Comparison of ENCODE assay signal across 23 cellular contexts in the genomic region with DNA sequence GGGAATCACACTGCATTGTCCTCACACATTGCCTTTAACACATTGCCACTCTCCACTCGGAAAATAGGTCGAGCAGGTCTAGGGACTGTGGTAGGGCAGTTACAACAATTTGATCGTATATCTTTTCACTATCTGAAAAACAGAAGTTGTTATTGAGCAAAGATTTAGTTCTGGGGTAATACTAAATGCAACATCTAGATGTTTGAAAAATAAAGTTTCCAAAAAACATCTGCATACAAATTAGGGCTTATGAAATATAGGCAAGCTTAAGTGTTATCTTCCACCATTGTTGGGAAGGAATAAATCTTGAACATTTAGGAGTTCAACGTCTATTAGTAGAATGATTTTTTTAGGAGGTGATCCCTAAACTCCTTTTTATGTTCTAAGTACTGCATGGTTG. TPM values are rescaled to one million over a fixed set of nuclear protein-coding genes. Genes with fewer than 3 reads are reported as not detected.
DNase-seq lines count a peak whose midpoint lies in the region; ATAC-seq and TF ChIP-seq lines count a peak whose summit lies in the region.
"Had no signal": no experiment of that assay in that cellular context is flagged by ENCODE, and none has a peak within 500 bp of the region (broad histone marks: within the 10 kb centered on the region; RNA-seq: fewer than 3 reads in every experiment).

No MANE protein-coding gene starts in this region.

- ATAC-seq in right cardiac atrium: no peak
- no peak for ATAC-seq in WTC11
- no peak for ATAC-seq in GM18502 (IDR thresholded peaks at IDR 0.05; ENCODE audit: poor library complexity, unreplicated experiment)
- ATAC-seq: activated CD8-positive, alpha-beta T cell treated with anti-CD3 and anti-CD28 coated beads for 36 hours had no signal

- H3K9ac ChIP-seq in mesenchymal stem cell (ENCODE audit: low read length): no peak overlapping the region

- H3K4me1 Mint-ChIP-seq in WTC11: peaks cover 40% of the 10 kb centered on the region

- no peaks in the 10 kb centered on the region for H3K9me3 Mint-ChIP-seq in WTC11
- H3K9me3 Mint-ChIP-seq: activated CD8-positive, alpha-beta T cell treated with anti-CD3 and anti-CD28 coated beads for 36 hours; T-helper 1 cell treated with Interleukin-12 subunit alpha and Interleukin-12 subunit beta and Interleukin-4 antibody, amounts not matched to agents 30 μg/mL and 1 μg/mL, for 36 hours had no signal

- no peak overlapping the region for H4K91ac ChIP-seq in mesenchymal stem cell (ENCODE audit: low read length)

- H3K4me2 ChIP-seq in mesenchymal stem cell (ENCODE audit: low read length, poor library complexity, severe bottlenecking): no peak overlapping the region

- H3K27me3 ChIP-seq in left ventricle myocardium inferior (ENCODE audit: low read depth): peaks cover 96% of the 10 kb centered on the region
- H3K27me3 ChIP-seq in right cardiac atrium (ENCODE audit: control insufficient read depth, insufficient read depth): no peaks in the 10 kb centered on the region
- peaks cover 58 to 68% of the 10 kb centered on the region in 2 experiments for H3K27me3 ChIP-seq in mesenchymal stem cell (ENCODE audit: control insufficient read depth in 1 of 2, insufficient read depth in 1 of 2, low read length in 2 of 2)

- no peak overlapping the region for H3K18ac ChIP-seq in mesenchymal stem cell (ENCODE audit: low read depth in 1 of 2, low read length in 2 of 2)

- no peaks in the 10 kb centered on the region for H3K9me3 ChIP-seq in left ventricle myocardium inferior (replicated peaks)
- no peaks in the 10 kb centered on the region for H3K9me3 ChIP-seq in right cardiac atrium (ENCODE audit: control insufficient read depth, low read length)
- H3K9me3 ChIP-seq in iPS-18c (ENCODE audit: control insufficient read depth, insufficient read depth, low read length): no peaks in the 10 kb centered on the region
- H3K9me3 ChIP-seq in mesenchymal stem cell (ENCODE audit: control insufficient read depth, low read length): no peaks in the 10 kb centered on the region
- H3K9me3 ChIP-seq: neutrophil, Peyer's patch, SJCRH30, thoracic aorta had no signal

- no peak overlapping the region for H3K14ac ChIP-seq in mesenchymal stem cell (ENCODE audit: low read length in 2 of 2)

- peak overlapping the region; percentile 69 for H3K4me3 Mint-ChIP-seq in WTC11
- H3K4me3 Mint-ChIP-seq: activated CD8-positive, alpha-beta T cell treated with anti-CD3 and anti-CD28 coated beads for 36 hours; T-helper 1 cell treated with Interleukin-12 subunit alpha and Interleukin-12 subunit beta and Interleukin-4 antibody, amounts not matched to agents 30 μg/mL and 1 μg/mL, for 36 hours had no signal

- H2BK15ac ChIP-seq in mesenchymal stem cell (ENCODE audit: low read depth, poor library complexity, severe bottlenecking): no peak overlapping the region

- no peak overlapping the region for H2AFZ ChIP-seq in mesenchymal stem cell (ENCODE audit: low read depth, low read length)

- POLR2A ChIA-PET in WTC11 (lab: Charles Lee): interaction anchor here (0.9 kb wide), 1 partner anchor 36 kb away, joined by 5 read pairs; the partner anchor contains the start of gene UGGT2

- no peak overlapping the region for H3K4ac ChIP-seq in mesenchymal stem cell (ENCODE audit: low read depth in 1 of 2, low read length in 2 of 2)

- no peaks in the 10 kb centered on the region for H3K79me1 ChIP-seq in mesenchymal stem cell (replicated peaks; ENCODE audit: low read length, poor library complexity, severe bottlenecking)

- no peak overlapping the region for H4K8ac ChIP-seq in mesenchymal stem cell (ENCODE audit: low read length)

- H3K36me3 Mint-ChIP-seq in WTC11: no peaks in the 10 kb centered on the region

- WGBS in right cardiac atrium: 61% methylated on average over 4 of the region's 4 CpGs
- WGBS in mesenchymal stem cell: 81% methylated on average over 1 of the region's 4 CpGs

- H2AK5ac ChIP-seq in mesenchymal stem cell (ENCODE audit: low read length, severe bottlenecking): no peak overlapping the region

- no peak overlapping the region for H3K27ac ChIP-seq in left ventricle myocardium inferior (replicated peaks)
- H3K27ac ChIP-seq in right cardiac atrium (ENCODE audit: low read length): no peak overlapping the region
- H3K27ac ChIP-seq in mesenchymal stem cell (ENCODE audit: low read length, poor library complexity, severe bottlenecking): no peak overlapping the region
- H3K27ac ChIP-seq: C4-2B, neutrophil, Peyer's patch, SJCRH30, thoracic aorta had no signal

- H2BK120ac ChIP-seq in mesenchymal stem cell (ENCODE audit: low read depth, low read length): no peak overlapping the region

- no peak overlapping the region for H2BK12ac ChIP-seq in mesenchymal stem cell (ENCODE audit: low read length in 2 of 2)

- TF ChIP-seq CTCF in left ventricle myocardium inferior (IDR thresholded peaks at IDR 0.05; ENCODE audit: borderline replicate concordance) (no peak), WTC11 (IDR thresholded peaks at IDR 0.05) (no peak), retinal pigment epithelial cell (conservative IDR thresholded peaks at IDR 0.05; ENCODE audit: low read depth, low read length) (no peak)

- H3K4me3 ChIP-seq in left ventricle myocardium inferior (peak overlapping the region; percentile 66), right cardiac atrium (ENCODE audit: low read length) (no peak overlapping the region), iPS-18c (ENCODE audit: insufficient read depth, low read depth, low read length) (peak overlapping the region; percentile 53; the same call in 1 of the 2 replicates), retinal pigment epithelial cell (ENCODE audit: low read length) (peak overlapping the region; percentile 52), mesenchymal stem cell (ENCODE audit: insufficient read depth in 1 of 2, low read depth in 1 of 2, low read length in 2 of 2) (no peak overlapping the region)

- H3K4me1 ChIP-seq in left ventricle myocardium inferior (peaks cover 18% of the 10 kb centered on the region), right cardiac atrium (ENCODE audit: control insufficient read depth, insufficient read depth, low read length) (peaks cover 3% of the 10 kb centered on the region), mesenchymal stem cell (ENCODE audit: control insufficient read depth, insufficient read depth, low read depth, low read length) (peaks cover 17% of the 10 kb centered on the region)
- H3K4me1 ChIP-seq: SJCRH30 had no signal

- intact Hi-C loops in left ventricle myocardium inferior (cut with micrococcal nuclease) (no loop called here), right cardiac atrium (cut with DNase I) (no loop called here)

- H2BK5ac ChIP-seq in mesenchymal stem cell (ENCODE audit: low read depth, low read length, poor library complexity, severe bottlenecking): no peak overlapping the region

- no peaks in the 10 kb centered on the region for H3K36me3 ChIP-seq in left ventricle myocardium inferior
- no peaks in the 10 kb centered on the region for H3K36me3 ChIP-seq in mesenchymal stem cell (ENCODE audit: control insufficient read depth in 1 of 2, insufficient read depth in 2 of 2, low read depth in 1 of 2, low read length in 2 of 2)
- H3K36me3 ChIP-seq: neutrophil, Peyer's patch, SJCRH30, thoracic aorta had no signal

- H3K27me3 Mint-ChIP-seq in WTC11 (ENCODE audit: low read depth): peaks cover 57% of the 10 kb centered on the region

- H3K23ac ChIP-seq in mesenchymal stem cell (ENCODE audit: low read length in 2 of 2): no peak overlapping the region

- CTCF ChIA-PET in WTC11 (lab: Charles Lee): interaction anchor here (1.6 kb wide), 1 partner anchor 16 kb away, joined by 5 read pairs; no protein-coding TSS in a partner anchor

- DNase-seq in left ventricle myocardium inferior: no peak
- DNase-seq in right cardiac atrium: no peak
- DNase-seq in WTC11 (ENCODE audit: low spot score): no peak
- DNase-seq in retinal pigment epithelial cell (ENCODE audit: low read depth): no peak
- DNase-seq in mesenchymal stem cell: no peak
- DNase-seq in NCI-H1092 treated with DMSO at 0.1 percent for 48 hours (lab: John Stamatoyannopoulos, UW): no peak
- DNase-seq: activated CD4-positive, CD25-positive, alpha-beta regulatory T cell; activated CD8-positive, alpha-beta T cell treated with anti-CD3 and anti-CD28 coated beads for 36 hours; activated naive CD4-positive, alpha-beta T cell treated with Interleukin-2 at 50 U/mL for 16 hours; cerebellar nuclear complex; effector memory CD4-positive, alpha-beta T cell; NCI-H2107; NK-92 treated with Interleukin-12 subunit alpha and Interleukin-12 subunit beta, amount 100 ng/mL, for 24 hours; Peyer's patch had no signal

- no peak overlapping the region for H3K27ac Mint-ChIP-seq in WTC11
- H3K27ac Mint-ChIP-seq: activated CD8-positive, alpha-beta T cell treated with anti-CD3 and anti-CD28 coated beads for 36 hours; T-helper 1 cell treated with Interleukin-12 subunit alpha and Interleukin-12 subunit beta and Interleukin-4 antibody, amounts not matched to agents 30 μg/mL and 1 μg/mL, for 36 hours had no signal

TF ChIP-seq in WTC11, 78 proteins besides CTCF, POLR2A, EP300 and RAD21 (continues in another document):
- TF ChIP-seq, protein P1, sequence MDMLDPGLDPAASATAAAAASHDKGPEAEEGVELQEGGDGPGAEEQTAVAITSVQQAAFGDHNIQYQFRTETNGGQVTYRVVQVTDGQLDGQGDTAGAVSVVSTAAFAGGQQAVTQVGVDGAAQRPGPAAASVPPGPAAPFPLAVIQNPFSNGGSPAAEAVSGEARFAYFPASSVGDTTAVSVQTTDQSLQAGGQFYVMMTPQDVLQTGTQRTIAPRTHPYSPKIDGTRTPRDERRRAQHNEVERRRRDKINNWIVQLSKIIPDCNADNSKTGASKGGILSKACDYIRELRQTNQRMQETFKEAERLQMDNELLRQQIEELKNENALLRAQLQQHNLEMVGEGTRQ (CRISPR knock-in tag; IDR thresholded peaks at IDR 0.05): no peak
- TF ChIP-seq FOXP1 (CRISPR knock-in tag; IDR thresholded peaks at IDR 0.05; ENCODE audit: borderline replicate concordance): no peak
- no peak for TF ChIP-seq TP53 (CRISPR knock-in tag; IDR thresholded peaks at IDR 0.05)

RNA-seq across cellular contexts. Expression of gene HS6ST3, which starts 0.8 kb away (rescaled TPM):
- total RNA-seq in left ventricle myocardium inferior (2.0 TPM), right cardiac atrium (1 to 10 TPM in 2 of 4 donors, under 1 TPM in 2; 0.64 to 1.3 (median 0.97) TPM), WTC11 (2021) (1.2 to 1.4 TPM (median 1.3 TPM) in 3 replicates)
- polyA plus RNA-seq in right cardiac atrium: 0.79 TPM
- 0.07 TPM for polyA plus RNA-seq in mesenchymal stem cell (2013, experiment 1 of 2)
- 0.08 TPM for polyA plus RNA-seq in mesenchymal stem cell (2013, experiment 2 of 2)
- total RNA-seq: A673; activated CD8-positive, alpha-beta T cell treated with anti-CD3 and anti-CD28 coated beads for 36 hours; left lobe of liver had no signal

RNA-seq across cellular contexts. Expression of gene UGGT2, which starts 35.9 kb away (rescaled TPM):
- total RNA-seq in left ventricle myocardium inferior (11.4 TPM), right cardiac atrium (10 to 100 TPM; 16.8 to 33.4 (median 21.4) TPM), WTC11 (2021) (31.1 to 32.3 TPM (median 32.0 TPM) in 3 replicates)
- 7.6 TPM for polyA plus RNA-seq in right cardiac atrium
- polyA plus RNA-seq in mesenchymal stem cell (2013, experiment 1 of 2): 26.4 TPM
- polyA plus RNA-seq in mesenchymal stem cell (2013, experiment 2 of 2): 28.3 TPM
- total RNA-seq: activated CD8-positive, alpha-beta T cell treated with anti-CD3 and anti-CD28 coated beads for 36 hours had no signal

Comparison
In these comparisons a context has a peak if more than half of its experiments do, and no peak if none do; other contexts are left out.
1. H3K4me3 ChIP-seq: peak in left ventricle myocardium inferior (single experiment), iPS-18c (single experiment) and retinal pigment epithelial cell (single experiment); none in right cardiac atrium (single experiment) and mesenchymal stem cell (0 of 2).